Comparison of ENCODE assay signal across 1 cellular context in genomic region chr11:727859-728748, GRCh38.
TF ChIP-seq lines count a peak whose summit lies in the region.

No MANE protein-coding gene starts in this region.

TF ChIP-seq in K562, 482 proteins besides CTCF, POLR2A, EP300 and RAD21 (continued from another document and continues in another):
- TF ChIP-seq CTCFL (IDR thresholded peaks at IDR 0.05; ENCODE audit: borderline replicate concordance, insufficient read depth, low read depth, low read length, poor library complexity, severe bottlenecking) (peak; percentile 96), TFAP4 (CRISPR knock-in tag; IDR thresholded peaks at IDR 0.05; ENCODE audit: borderline replicate concordance) (peak; percentile 96), DIDO1 (tag; IDR thresholded peaks at IDR 0.05; ENCODE audit: low read depth) (no peak), MECOM (CRISPR knock-in tag; IDR thresholded peaks at IDR 0.05) (no peak), SNAPC5 (CRISPR knock-in tag; IDR thresholded peaks at IDR 0.05) (no peak), ZNF717 (CRISPR knock-in tag; IDR thresholded peaks at IDR 0.05) (no peak), BHLHE40 (IDR thresholded peaks at IDR 0.05; ENCODE audit: low read length) (peak; percentile 85), HMBOX1 (IDR thresholded peaks at IDR 0.05) (no peak; the same call in 1 of the 2 replicates), ZNF561 (CRISPR knock-in tag; conservative IDR thresholded peaks at IDR 0.05) (no peak), ZFP1 (CRISPR knock-in tag; IDR thresholded peaks at IDR 0.05) (no peak), HLTF (IDR thresholded peaks at IDR 0.05) (0 out of 2 replicates have a peak, but pooled peaks have one; percentile 33), SP1 (CRISPR knock-in tag; IDR thresholded peaks at IDR 0.05) (peak; percentile 92), ARNT (IDR thresholded peaks at IDR 0.05) (no peak), ZBTB43 (CRISPR knock-in tag; IDR thresholded peaks at IDR 0.05) (no peak), PYGO2 (tag; IDR thresholded peaks at IDR 0.05) (no peak), SMAD3 (CRISPR knock-in tag; conservative IDR thresholded peaks at IDR 0.05) (0 out of 2 replicates have a peak, but pooled peaks have one; percentile 40), RNF2 (IDR thresholded peaks at IDR 0.05) (peak; percentile 46), PHTF2 (CRISPR knock-in tag; IDR thresholded peaks at IDR 0.05) (no peak), ZMIZ1 (IDR thresholded peaks at IDR 0.05; ENCODE audit: low read depth in 2 of 2, low read length in 2 of 2) (peak in 1 of 2 experiments; percentile 36; a peak in 1 of 4 replicates), ATF2 (CRISPR knock-in tag; IDR thresholded peaks at IDR 0.05) (no peak), MAFG (tag; conservative IDR thresholded peaks at IDR 0.05) (no peak), ATF4 (CRISPR knock-in tag; IDR thresholded peaks at IDR 0.05) (0 out of 2 replicates have a peak, but pooled peaks have one; percentile 44), ZNF766 (CRISPR knock-in tag; conservative IDR thresholded peaks at IDR 0.05) (no peak), RBM14 (IDR thresholded peaks at IDR 0.05; ENCODE audit: borderline replicate concordance, insufficient read depth, low read depth, low read length) (no peak), ZNF197 (CRISPR knock-in tag; IDR thresholded peaks at IDR 0.05; ENCODE audit: low read depth) (no peak), RBBP5 (IDR thresholded peaks at IDR 0.05; ENCODE audit: borderline replicate concordance, insufficient read depth, low read length, poor library complexity, severe bottlenecking) (no peak), U2AF2 (optimal IDR thresholded peaks at IDR 0.05; ENCODE audit: low read depth, low read length) (no peak), TOE1 (IDR thresholded peaks at IDR 0.05; ENCODE audit: borderline replicate concordance) (peak; percentile 61; the same call in 1 of the 2 replicates), TOE1 (CRISPR knock-in tag; IDR thresholded peaks at IDR 0.05; ENCODE audit: borderline replicate concordance, low read depth) (no peak), CC2D1A (IDR thresholded peaks at IDR 0.05) (peak; percentile 73), NFE2 (IDR thresholded peaks at IDR 0.05; ENCODE audit: low read depth) (peak; percentile 15), ZNF134 (CRISPR knock-in tag; conservative IDR thresholded peaks at IDR 0.05) (no peak), RERE (CRISPR knock-in tag; IDR thresholded peaks at IDR 0.05; ENCODE audit: borderline replicate concordance) (no peak), NEUROD1 (IDR thresholded peaks at IDR 0.05; ENCODE audit: borderline replicate concordance, low read depth, low read length, partially characterized antibody) (peak; percentile 61), ATF1 (CRISPR knock-in tag; IDR thresholded peaks at IDR 0.05) (no peak), ATF1 (tag; IDR thresholded peaks at IDR 0.05) (peak; percentile 63), U2AF1 (optimal IDR thresholded peaks at IDR 0.05; ENCODE audit: low read depth, low read length) (no peak)
